In the genomic region with DNA sequence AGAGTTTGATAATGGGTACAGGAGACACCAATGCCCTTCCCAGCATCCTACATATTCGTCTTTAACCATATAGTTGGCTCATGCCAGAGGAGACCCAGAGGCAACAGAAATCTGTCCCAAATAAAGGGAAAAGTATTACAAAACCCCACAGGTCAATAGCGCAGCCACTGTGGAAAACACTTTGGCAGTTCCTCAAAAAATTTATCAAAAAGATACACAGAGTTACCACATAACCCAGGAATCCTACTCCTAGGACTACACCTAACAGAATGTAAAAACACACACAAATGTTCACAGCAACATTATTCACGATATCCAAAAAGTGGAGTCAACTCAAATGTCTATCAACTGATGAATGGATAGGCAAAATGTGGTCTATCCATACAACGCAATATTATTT, we compare ENCODE assay signal across 34 cellular contexts.
"Had no signal": no experiment of that assay in that cellular context is flagged by ENCODE, and none has a peak within 500 bp of the region (broad histone marks: within the 10 kb centered on the region; RNA-seq: fewer than 3 reads in every experiment).

No MANE protein-coding gene starts in this region.

- H3K9me3 ChIP-seq: adrenal gland, ascending aorta, body of pancreas, breast epithelium had no signal

- FAIRE-seq: astrocyte, bronchial epithelial cell had no signal

- H3K4me1 ChIP-seq: adrenal gland, ascending aorta, body of pancreas, breast epithelium had no signal

- H3K4me3 ChIP-seq: adrenal gland, ascending aorta, body of pancreas, breast epithelium, cardiac muscle cell had no signal

- ATAC-seq: activated naive CD4-positive, alpha-beta T cell treated with anti-CD3 and anti-CD28 coated beads, Interleukin-2, amount 50 U/mL, for 72 hours; activated naive CD8-positive, alpha-beta T cell treated with anti-CD3 and anti-CD28 coated beads, Interleukin-2, amount 50 U/mL, for 24 hours; activated T-cell treated with anti-CD3 and anti-CD28 coated beads, Interleukin-2, amount 50 U/mL, for 4 hours; activated T-cell treated with anti-CD3 and anti-CD28 coated beads, Interleukin-2, amount 50 U/mL, for 72 hours; activated T-helper 17 cell treated with anti-CD3 and anti-CD28 coated beads, Interleukin-2, amount 50 U/mL, for 72 hours; body of pancreas had no signal

- DNase-seq: activated effector memory CD4-positive, alpha-beta T cell treated with anti-CD3 and anti-CD28 coated beads, Interleukin-2, amount 50 U/mL, for 16 hours; activated effector memory CD4-positive, alpha-beta T cell treated with Interleukin-2 at 50 U/mL for 16 hours; activated gamma-delta T cell; activated gamma-delta T cell treated with Interleukin-2 at 50 U/mL for 16 hours; activated naive CD4-positive, alpha-beta T cell; activated naive CD4-positive, alpha-beta T cell treated with anti-CD3 and anti-CD28 coated beads for 36 hours; activated naive CD4-positive, alpha-beta T cell treated with anti-CD3 and anti-CD28 coated beads, Interleukin-2, amount 10 ng/mL, durations not matched to agents 7 days and 5 days; activated naive CD4-positive, alpha-beta T cell treated with anti-CD3 and anti-CD28 coated beads, Interleukin-2, amount 50 U/mL, for 16 hours; activated naive CD4-positive, alpha-beta T cell treated with Interleukin-2 at 50 U/mL for 16 hours; activated naive CD8-positive, alpha-beta T cell treated with anti-CD3 and anti-CD28 coated beads for 36 hours; activated naive CD8-positive, alpha-beta T cell treated with anti-CD3 and anti-CD28 coated beads, Interleukin-2, amount 10 ng/mL, durations not matched to agents 7 days and 5 days; activated naive CD8-positive, alpha-beta T cell treated with anti-CD3 and anti-CD28 coated beads, Interleukin-2, amount 50 U/mL, for 24 hours; activated T-cell treated with anti-CD3 and anti-CD28 coated beads, Interleukin-2, amount 50 U/mL, for 1 hour; activated T-cell treated with anti-CD3 and anti-CD28 coated beads, Interleukin-2, amount 50 U/mL, for 24 hours; activated T-cell treated with anti-CD3 and anti-CD28 coated beads, Interleukin-2, amount 50 U/mL, for 4 hours; activated T-cell treated with anti-CD3 and anti-CD28 coated beads, Interleukin-2, amount 50 U/mL, for 48 hours; activated T-cell treated with anti-CD3 and anti-CD28 coated beads, Interleukin-2, amount 50 U/mL, for 72 hours; adrenal gland; amniotic stem cell; amygdala; anterior cingulate cortex; aorta; body of pancreas; brain microvascular endothelial cell; caudate nucleus; central memory CD4-positive, alpha-beta T cell; cerebellar nuclear complex had no signal

- H3K36me3 ChIP-seq: adrenal gland, brain microvascular endothelial cell, breast epithelium, cardiac muscle cell had no signal

- H3K27ac ChIP-seq: adrenal gland, ascending aorta, body of pancreas, brain microvascular endothelial cell, breast epithelium, cardiac muscle cell had no signal

- H3K27me3 ChIP-seq: adrenal gland, ascending aorta, body of pancreas, brain microvascular endothelial cell, breast epithelium, cardiac muscle cell had no signal
